In genomic region chr11:2301631-2302272, GRCh38 we compare ENCODE assay signal across 1 cellular context.
TF ChIP-seq lines count a peak whose summit lies in the region.

TSS of gene C11orf21 (minus strand) at chr11:2301918. CDS start at chr11:2301808, 110 bp downstream.
TSS of gene TSPAN32 (plus strand) at chr11:2302013. CDS start at chr11:2302150, 137 bp downstream.

TF ChIP-seq in K562, 482 proteins besides CTCF, POLR2A, EP300 and RAD21 (continued from another document):
- TF ChIP-seq MITF (IDR thresholded peaks at IDR 0.05) (peak; percentile 46; the same call in 1 of the 2 replicates), ID3 (CRISPR knock-in tag; IDR thresholded peaks at IDR 0.05) (no peak), ID3 (tag; IDR thresholded peaks at IDR 0.05) (no peak), CEBPG (CRISPR knock-in tag; IDR thresholded peaks at IDR 0.05) (no peak), CEBPG (tag; conservative IDR thresholded peaks at IDR 0.05 in 1 of 2, IDR thresholded peaks at IDR 0.05 in 1 of 2) (0 out of 4 replicates have a peak, but pooled peaks of 1 of the 2 experiments have one; percentile 17), U2AF2 (optimal IDR thresholded peaks at IDR 0.05; ENCODE audit: low read depth, low read length) (no peak), ZNF24 (IDR thresholded peaks at IDR 0.05) (no peak), HOMEZ (CRISPR knock-in tag; IDR thresholded peaks at IDR 0.05) (no peak), ZNF143 (CRISPR knock-in tag; IDR thresholded peaks at IDR 0.05) (no peak), RBM39 (optimal IDR thresholded peaks at IDR 0.05; ENCODE audit: low read depth, low read length) (no peak), HCFC1 (IDR thresholded peaks at IDR 0.05; ENCODE audit: low read depth, low read length) (peak; percentile 28; the same call in 1 of the 2 replicates), PURB (CRISPR knock-in tag; IDR thresholded peaks at IDR 0.05; ENCODE audit: low read depth) (no peak), ZSCAN32 (CRISPR knock-in tag; IDR thresholded peaks at IDR 0.05) (no peak), ZNF512 (tag; IDR thresholded peaks at IDR 0.05) (no peak), ZNF707 (CRISPR knock-in tag; conservative IDR thresholded peaks at IDR 0.05) (no peak), CBFA2T3 (IDR thresholded peaks at IDR 0.05) (peak; percentile 82), ZBTB1 (CRISPR knock-in tag; IDR thresholded peaks at IDR 0.05; ENCODE audit: borderline replicate concordance, low read depth) (no peak), POLR2G (IDR thresholded peaks at IDR 0.05; ENCODE audit: low read depth, low read length) (peak; percentile 55), MYNN (IDR thresholded peaks at IDR 0.05) (peak; percentile 88; the same call in 1 of the 2 replicates), MYNN (CRISPR knock-in tag; IDR thresholded peaks at IDR 0.05) (no peak), CBX1 (IDR thresholded peaks at IDR 0.05; ENCODE audit: low read depth) (no peak), NR4A1 (CRISPR knock-in tag; IDR thresholded peaks at IDR 0.05) (no peak), NR4A1 (tag; IDR thresholded peaks at IDR 0.05) (no peak), RBM22 (IDR thresholded peaks at IDR 0.05; ENCODE audit: low read depth, low read length, poor library complexity, severe bottlenecking) (no peak), HMGXB4 (CRISPR knock-in tag; IDR thresholded peaks at IDR 0.05) (no peak), PML (IDR thresholded peaks at IDR 0.05; ENCODE audit: low read length) (no peak), GABPA (tag; conservative IDR thresholded peaks at IDR 0.05; ENCODE audit: low read depth) (peak; percentile 91), ZFX (CRISPR knock-in tag; IDR thresholded peaks at IDR 0.05) (0 out of 2 replicates have a peak, but pooled peaks have one; percentile 44), BCOR (IDR thresholded peaks at IDR 0.05) (peak; percentile 38; the same call in 1 of the 2 replicates), KDM1A (IDR thresholded peaks at IDR 0.05) (no peak), SIN3A (IDR thresholded peaks at IDR 0.05; ENCODE audit: borderline replicate concordance in 2 of 2, control insufficient read depth in 1 of 2, low read depth in 2 of 2, low read length in 2 of 2) (no peak), TAF15 (IDR thresholded peaks at IDR 0.05; ENCODE audit: low read depth, low read length) (no peak), SRSF3 (IDR thresholded peaks at IDR 0.05; ENCODE audit: insufficient read depth, low read length) (no peak), ZNF224 (CRISPR knock-in tag; IDR thresholded peaks at IDR 0.05) (no peak), SRSF1 (IDR thresholded peaks at IDR 0.05; ENCODE audit: low read depth, low read length) (no peak)
- TF ChIP-seq, protein P1, sequence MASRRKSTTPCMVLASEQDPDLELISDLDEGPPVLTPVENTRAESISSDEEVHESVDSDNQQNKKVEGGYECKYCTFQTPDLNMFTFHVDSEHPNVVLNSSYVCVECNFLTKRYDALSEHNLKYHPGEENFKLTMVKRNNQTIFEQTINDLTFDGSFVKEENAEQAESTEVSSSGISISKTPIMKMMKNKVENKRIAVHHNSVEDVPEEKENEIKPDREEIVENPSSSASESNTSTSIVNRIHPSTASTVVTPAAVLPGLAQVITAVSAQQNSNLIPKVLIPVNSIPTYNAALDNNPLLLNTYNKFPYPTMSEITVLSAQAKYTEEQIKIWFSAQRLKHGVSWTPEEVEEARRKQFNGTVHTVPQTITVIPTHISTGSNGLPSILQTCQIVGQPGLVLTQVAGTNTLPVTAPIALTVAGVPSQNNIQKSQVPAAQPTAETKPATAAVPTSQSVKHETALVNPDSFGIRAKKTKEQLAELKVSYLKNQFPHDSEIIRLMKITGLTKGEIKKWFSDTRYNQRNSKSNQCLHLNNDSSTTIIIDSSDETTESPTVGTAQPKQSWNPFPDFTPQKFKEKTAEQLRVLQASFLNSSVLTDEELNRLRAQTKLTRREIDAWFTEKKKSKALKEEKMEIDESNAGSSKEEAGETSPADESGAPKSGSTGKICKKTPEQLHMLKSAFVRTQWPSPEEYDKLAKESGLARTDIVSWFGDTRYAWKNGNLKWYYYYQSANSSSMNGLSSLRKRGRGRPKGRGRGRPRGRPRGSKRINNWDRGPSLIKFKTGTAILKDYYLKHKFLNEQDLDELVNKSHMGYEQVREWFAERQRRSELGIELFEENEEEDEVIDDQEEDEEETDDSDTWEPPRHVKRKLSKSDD (conservative IDR thresholded peaks at IDR 0.05; ENCODE audit: low read length) = no peak
- TF ChIP-seq, protein P2, sequence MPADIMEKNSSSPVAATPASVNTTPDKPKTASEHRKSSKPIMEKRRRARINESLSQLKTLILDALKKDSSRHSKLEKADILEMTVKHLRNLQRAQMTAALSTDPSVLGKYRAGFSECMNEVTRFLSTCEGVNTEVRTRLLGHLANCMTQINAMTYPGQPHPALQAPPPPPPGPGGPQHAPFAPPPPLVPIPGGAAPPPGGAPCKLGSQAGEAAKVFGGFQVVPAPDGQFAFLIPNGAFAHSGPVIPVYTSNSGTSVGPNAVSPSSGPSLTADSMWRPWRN (IDR thresholded peaks at IDR 0.05; ENCODE audit: low read depth) = no peak
- TF ChIP-seq, protein P3, sequence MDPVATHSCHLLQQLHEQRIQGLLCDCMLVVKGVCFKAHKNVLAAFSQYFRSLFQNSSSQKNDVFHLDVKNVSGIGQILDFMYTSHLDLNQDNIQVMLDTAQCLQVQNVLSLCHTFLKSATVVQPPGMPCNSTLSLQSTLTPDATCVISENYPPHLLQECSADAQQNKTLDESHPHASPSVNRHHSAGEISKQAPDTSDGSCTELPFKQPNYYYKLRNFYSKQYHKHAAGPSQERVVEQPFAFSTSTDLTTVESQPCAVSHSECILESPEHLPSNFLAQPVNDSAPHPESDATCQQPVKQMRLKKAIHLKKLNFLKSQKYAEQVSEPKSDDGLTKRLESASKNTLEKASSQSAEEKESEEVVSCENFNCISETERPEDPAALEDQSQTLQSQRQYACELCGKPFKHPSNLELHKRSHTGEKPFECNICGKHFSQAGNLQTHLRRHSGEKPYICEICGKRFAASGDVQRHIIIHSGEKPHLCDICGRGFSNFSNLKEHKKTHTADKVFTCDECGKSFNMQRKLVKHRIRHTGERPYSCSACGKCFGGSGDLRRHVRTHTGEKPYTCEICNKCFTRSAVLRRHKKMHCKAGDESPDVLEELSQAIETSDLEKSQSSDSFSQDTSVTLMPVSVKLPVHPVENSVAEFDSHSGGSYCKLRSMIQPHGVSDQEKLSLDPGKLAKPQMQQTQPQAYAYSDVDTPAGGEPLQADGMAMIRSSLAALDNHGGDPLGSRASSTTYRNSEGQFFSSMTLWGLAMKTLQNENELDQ (CRISPR knock-in tag; IDR thresholded peaks at IDR 0.05; ENCODE audit: borderline replicate concordance) = no peak
